ENCODE assay signal across 11 cellular contexts in the genomic region with DNA sequence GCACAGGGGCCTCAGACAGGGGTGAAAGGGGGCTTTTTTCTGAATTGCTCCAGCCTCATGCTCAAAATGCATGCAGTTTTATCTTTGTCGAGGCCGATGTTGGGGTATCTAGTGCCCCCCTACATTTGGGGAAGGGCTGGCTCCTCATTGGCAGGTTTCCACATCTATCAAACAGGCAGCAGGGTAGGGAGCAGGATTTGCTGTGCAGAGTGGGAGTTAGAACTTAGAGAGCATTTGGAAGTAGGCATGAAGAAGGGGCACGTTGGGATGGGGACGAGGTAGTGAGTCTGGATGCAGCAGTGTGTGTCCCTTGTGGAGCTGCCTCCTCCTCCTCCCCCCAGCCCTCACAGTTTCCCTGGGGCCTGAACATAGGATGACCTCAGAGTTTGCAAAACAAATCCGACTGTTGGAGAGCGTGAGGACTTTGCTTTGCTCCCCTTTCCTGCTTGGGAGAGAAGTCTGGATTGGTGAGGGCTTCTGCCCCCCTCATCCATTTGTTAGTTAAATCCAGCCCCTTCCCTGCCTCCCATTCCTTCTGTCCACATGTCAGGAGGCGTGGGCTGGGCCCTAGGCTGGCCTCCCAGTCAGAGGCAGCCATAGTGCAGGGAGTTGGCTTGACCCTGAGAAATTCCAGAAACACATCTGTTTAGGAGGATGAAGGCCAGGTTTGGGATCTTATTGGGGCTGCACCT. TPM values are rescaled to one million over a fixed set of nuclear protein-coding genes. Genes with fewer than 3 reads are reported as not detected.
DNase-seq lines count a peak whose midpoint lies in the region; ATAC-seq and TF ChIP-seq lines count a peak whose summit lies in the region.
"Had no signal": no experiment of that assay in that cellular context is flagged by ENCODE, and none has a peak within 500 bp of the region (broad histone marks: within the 10 kb centered on the region; RNA-seq: fewer than 3 reads in every experiment).

No MANE protein-coding gene starts in this region.

- H3K9me3 Mint-ChIP-seq in nephron = no peaks in the 10 kb centered on the region
- no peaks in the 10 kb centered on the region for H3K9me3 Mint-ChIP-seq in CD8-positive, alpha-beta memory T cell
- H3K9me3 Mint-ChIP-seq: stimulated activated naive CD8-positive, alpha-beta T cell treated with anti-CD3 and anti-CD28 coated beads, Interleukin-15, Interleukin-2, amounts not matched to agents 100 ng/mL and 50 ng/mL, for 24 hours had no signal

- H3K27ac Mint-ChIP-seq in nephron = peak overlapping the region; percentile 29 to 81 (median 47)
- no peak overlapping the region for H3K27ac Mint-ChIP-seq in CD8-positive, alpha-beta memory T cell
- H3K27ac Mint-ChIP-seq: IgD-negative memory B cell; stimulated activated naive CD8-positive, alpha-beta T cell treated with anti-CD3 and anti-CD28 coated beads, Interleukin-15, Interleukin-2, amounts not matched to agents 100 ng/mL and 50 ng/mL, for 24 hours had no signal

- H3K9me3 ChIP-seq in esophagus squamous epithelium (no peaks in the 10 kb centered on the region), uterus (no peaks in the 10 kb centered on the region)
- H3K9me3 ChIP-seq in CD8-positive, alpha-beta memory T cell (ENCODE audit: low read length) = no peaks in the 10 kb centered on the region

- H3K4me1 ChIP-seq in esophagus squamous epithelium = peaks cover 22 to 40% (median 28%) of the 10 kb centered on the region in 3 donors
- H3K4me1 ChIP-seq in CD8-positive, alpha-beta memory T cell (ENCODE audit: insufficient read depth, low read length) = no peaks in the 10 kb centered on the region
- H3K4me1 ChIP-seq in uterus = no peaks in the 10 kb centered on the region

- TF ChIP-seq POLR2A in esophagus squamous epithelium (IDR thresholded peaks at IDR 0.05) (no peak), uterus (IDR thresholded peaks at IDR 0.05) (no peak)

- CTCF ChIA-PET in CD8-positive, alpha-beta memory T cell (lab: Charles Lee) = no interaction called here

- H3K36me3 ChIP-seq in esophagus squamous epithelium (no peaks in the 10 kb centered on the region), uterus (no peaks in the 10 kb centered on the region)
- H3K36me3 ChIP-seq in CD8-positive, alpha-beta memory T cell (ENCODE audit: insufficient read depth, low read length) = no peaks in the 10 kb centered on the region

- peak overlapping the region; percentile 37 to 75 (median 52) for H3K27ac ChIP-seq in esophagus squamous epithelium
- H3K27ac ChIP-seq in CD8-positive, alpha-beta memory T cell (ENCODE audit: low read depth, low read length) = no peak overlapping the region
- no peak overlapping the region for H3K27ac ChIP-seq in uterus

- WGBS in esophagus squamous epithelium, 2 donors = 39 to 63% methylated on average over 2 to 5 of the region's 7 CpGs

- no peak overlapping the region for H3K4me3 Mint-ChIP-seq in nephron
- H3K4me3 Mint-ChIP-seq in CD8-positive, alpha-beta memory T cell = no peak overlapping the region
- H3K4me3 Mint-ChIP-seq: IgD-negative memory B cell; stimulated activated naive CD8-positive, alpha-beta T cell treated with anti-CD3 and anti-CD28 coated beads, Interleukin-15, Interleukin-2, amounts not matched to agents 100 ng/mL and 50 ng/mL, for 24 hours had no signal

- no peak for ATAC-seq in HG03469 (IDR thresholded peaks at IDR 0.05; ENCODE audit: unreplicated experiment)

- no peaks in the 10 kb centered on the region for H3K36me3 Mint-ChIP-seq in nephron (ENCODE audit: low read depth)
- H3K36me3 Mint-ChIP-seq in CD8-positive, alpha-beta memory T cell = no peaks in the 10 kb centered on the region
- H3K36me3 Mint-ChIP-seq: IgD-negative memory B cell had no signal

- H3K27me3 ChIP-seq in esophagus squamous epithelium = no peaks in the 10 kb centered on the region
- H3K27me3 ChIP-seq in CD8-positive, alpha-beta memory T cell (ENCODE audit: insufficient read depth, low read length, poor library complexity, severe bottlenecking) = no peaks in the 10 kb centered on the region
- H3K27me3 ChIP-seq in uterus = no peaks in the 10 kb centered on the region

- POLR2A ChIA-PET in CD8-positive, alpha-beta memory T cell (lab: Charles Lee) = no interaction called here

- peaks cover 30% of the 10 kb centered on the region for H3K4me1 Mint-ChIP-seq in nephron
- no peaks in the 10 kb centered on the region for H3K4me1 Mint-ChIP-seq in CD8-positive, alpha-beta memory T cell
- H3K4me1 Mint-ChIP-seq: IgD-negative memory B cell had no signal

- H3K27me3 Mint-ChIP-seq in nephron (ENCODE audit: low read depth) = peaks cover 18% of the 10 kb centered on the region
- H3K27me3 Mint-ChIP-seq in CD8-positive, alpha-beta memory T cell = peaks cover 0 to 1% of the 10 kb centered on the region in 2 donors
- H3K27me3 Mint-ChIP-seq: stimulated activated naive CD8-positive, alpha-beta T cell treated with anti-CD3 and anti-CD28 coated beads, Interleukin-15, Interleukin-2, amounts not matched to agents 100 ng/mL and 50 ng/mL, for 24 hours had no signal

- intact Hi-C loops in esophagus squamous epithelium (cut with DNase I) = no loop called here
- intact Hi-C loops in uterus (cut with DNase I; ENCODE audit: low total_unique reads) = no loop called here

- DNase-seq in D341Med (ENCODE audit: low spot score) = peak; percentile 22
- peak; percentile 79 for DNase-seq in NCI-H2107 treated with DMSO at 0.1 percent for 48 hours (lab: John Stamatoyannopoulos, UW; ENCODE audit: unreplicated experiment)
- DNase-seq in esophagus squamous epithelium (lab: John Stamatoyannopoulos, UW) = no peak
- DNase-seq in CD8-positive, alpha-beta memory T cell = no peak
- no peak for DNase-seq in uterus
- DNase-seq in COLO829 (ENCODE audit: low spot score) = no peak

- H3K4me3 ChIP-seq in esophagus squamous epithelium (no peak overlapping the region), uterus (no peak overlapping the region)
- H3K4me3 ChIP-seq in CD8-positive, alpha-beta memory T cell (ENCODE audit: low read length) = no peak overlapping the region

- no peak for TF ChIP-seq CTCF in esophagus squamous epithelium (IDR thresholded peaks at IDR 0.05)
- no peak for TF ChIP-seq CTCF in nephron (IDR thresholded peaks at IDR 0.05; ENCODE audit: unreplicated experiment in 3 of 3)
- no peak for TF ChIP-seq CTCF in uterus (IDR thresholded peaks at IDR 0.05)

RNA-seq across cellular contexts. Expression of gene GPR37L1, which starts 36.9 kb away (rescaled TPM):
- under 1 TPM in 1 of 4 donors, not detected in 3; 0.09 TPM for total RNA-seq in esophagus squamous epithelium
- not detected for total RNA-seq in CD8-positive, alpha-beta memory T cell
- polyA plus RNA-seq in CD8-positive, alpha-beta memory T cell = 0.08 TPM
- total RNA-seq in uterus = under 1 TPM in 2 of 4 donors, not detected in 2; 0.09 to 0.21 TPM
- total RNA-seq: pulmonary artery endothelial cell had no signal

RNA-seq across cellular contexts. Expression of gene ARL8A, which starts 58.7 kb away (rescaled TPM):
- total RNA-seq in esophagus squamous epithelium = 10 to 100 TPM; 21.2 to 31.3 (median 23.1) TPM
- 10 to 100 TPM; 50.2 to 51.4 TPM for total RNA-seq in CD8-positive, alpha-beta memory T cell
- 12.3 TPM for polyA plus RNA-seq in CD8-positive, alpha-beta memory T cell
- 10 to 100 TPM in 3 of 4 donors, 1 to 10 TPM in 1; 4.6 to 86.2 (median 18.7) TPM for total RNA-seq in uterus

Comparison
In these comparisons a context has a peak if more than half of its experiments do, and no peak if none do; other contexts are left out.
1. DNase-seq: peak in D341Med (single experiment) and NCI-H2107 treated with DMSO at 0.1 percent for 48 hours (single experiment); none in esophagus squamous epithelium (single experiment), CD8-positive, alpha-beta memory T cell (0 of 5), uterus (0 of 2) and COLO829 (single experiment).
2. H3K27ac ChIP-seq: peak in esophagus squamous epithelium (4 of 4); none in CD8-positive, alpha-beta memory T cell (single experiment) and uterus (0 of 2).
3. H3K27ac Mint-ChIP-seq: peak in nephron (3 of 3); none in CD8-positive, alpha-beta memory T cell (0 of 8).